Comparison of ENCODE assay signal across 16 cellular contexts in genomic region chr5:73605223-73606087, GRCh38. TPM values are rescaled to one million over a fixed set of nuclear protein-coding genes. Genes with fewer than 3 reads are reported as not detected.
DNase-seq lines count a peak whose midpoint lies in the region; ATAC-seq and TF ChIP-seq lines count a peak whose summit lies in the region.
"Had no signal": no experiment of that assay in that cellular context is flagged by ENCODE, and none has a peak within 500 bp of the region (broad histone marks: within the 10 kb centered on the region; RNA-seq: fewer than 3 reads in every experiment).

No MANE protein-coding gene starts in this region.

- intact Hi-C loops in MCF 10A (cut with micrococcal nuclease): no loop called here
- intact Hi-C loops in breast epithelium (cut with DNase I; ENCODE audit: low total_unique reads): no loop called here
- intact Hi-C loops in transverse colon (cut with DNase I; ENCODE audit: low total_unique reads): no loop called here
- intact Hi-C loops in OCI-LY7 (cut with micrococcal nuclease; ENCODE audit: unreplicated experiment): no loop called here
- intact Hi-C loops in sigmoid colon (cut with DNase I): no loop called here

- no peaks in the 10 kb centered on the region for H3K9me2 ChIP-seq in OCI-LY7 (ENCODE audit: insufficient read depth, low read length)

- H3K9me3 Mint-ChIP-seq in MCF 10A (ENCODE audit: unreplicated experiment) (no peaks in the 10 kb centered on the region), immature natural killer cell (peaks cover 0 to 6% (median 0%) of the 10 kb centered on the region in 6 donors)
- H3K9me3 Mint-ChIP-seq: neural progenitor cell had no signal

- no peak overlapping the region for H3K4me2 ChIP-seq in OCI-LY7 (ENCODE audit: low read length)
- H3K4me2 ChIP-seq: neural progenitor cell, smooth muscle cell had no signal

- in situ Hi-C loops in astrocyte of the spinal cord (cut with HindIII; ENCODE audit: low sequenced_read_pairs) (no loop called here), transverse colon (cut with MboI; ENCODE audit: low pct_ligation_motif_present in 1 of 4, low pct_unique_long_range_greater_than_20kb in 1 of 4, low sequenced_read_pairs in 3 of 4) (no loop called here)

- H3K4me3 ChIP-seq in breast epithelium (no peak overlapping the region), astrocyte of the spinal cord (ENCODE audit: low read depth, low read length) (no peak overlapping the region), transverse colon (no peak overlapping the region), OCI-LY7 (ENCODE audit: low read depth, low read length, poor library complexity, severe bottlenecking) (no peak overlapping the region), sigmoid colon (no peak overlapping the region)
- H3K4me3 ChIP-seq: neural progenitor cell, smooth muscle cell had no signal

- POLR2A ChIA-PET in MCF 10A (lab: Yijun Ruan, JAX): interaction anchor here (1.2 to 1.8 kb wide), 3 partner anchors 10 to 20 kb away, joined by 3 to 4 read pairs (median 3); partner anchors contain the start of gene ARHGEF28
- POLR2A ChIA-PET in OCI-LY7 (lab: Charles Lee): interaction anchor here (0.8 kb wide), 1 partner anchor 14 kb away, joined by 3 read pairs; no protein-coding TSS in a partner anchor

- no peak overlapping the region for H2AFZ ChIP-seq in OCI-LY7 (ENCODE audit: low read length)
- H2AFZ ChIP-seq: neural progenitor cell had no signal

- no TSS peak for BruUV-seq in MCF 10A (replicated peaks; lab: Mats Ljungman, UMichigan)
- BruUV-seq in OCI-LY7 (replicated peaks; lab: Mats Ljungman, UMichigan): no TSS peak

- H3K27ac Mint-ChIP-seq in MCF 10A (ENCODE audit: low read depth, unreplicated experiment): peak overlapping the region; percentile 67
- peak overlapping the region in 4 of 6 donors; percentile 8 to 66 (median 32) for H3K27ac Mint-ChIP-seq in immature natural killer cell
- H3K27ac Mint-ChIP-seq: activated T-helper 2 cell treated with anti-CD3 and anti-CD28 coated beads, Interferon-gamma antibody, Interleukin-2, Interleukin-4, amounts not matched to agents 10 μg/mL and 5 μg/mL and 100 μg/mL, durations not matched to agents 14 hours and 24 hours and 36 hours; neural progenitor cell had no signal

- H3K9me3 ChIP-seq in breast epithelium: peaks cover 0 to 10% of the 10 kb centered on the region in 2 donors
- peaks cover 0 to 6% of the 10 kb centered on the region in 2 donors for H3K9me3 ChIP-seq in transverse colon
- H3K9me3 ChIP-seq in OCI-LY7 (ENCODE audit: low read length): no peaks in the 10 kb centered on the region
- H3K9me3 ChIP-seq in sigmoid colon: peaks cover 0 to 6% (median 0%) of the 10 kb centered on the region in 4 donors

- no peaks in the 10 kb centered on the region for H3K36me3 ChIP-seq in breast epithelium
- H3K36me3 ChIP-seq in transverse colon: no peaks in the 10 kb centered on the region
- no peaks in the 10 kb centered on the region for H3K36me3 ChIP-seq in OCI-LY7 (ENCODE audit: insufficient read depth, low read length)
- H3K36me3 ChIP-seq in sigmoid colon: no peaks in the 10 kb centered on the region
- H3K36me3 ChIP-seq: neural progenitor cell had no signal

- H3K79me2 ChIP-seq in OCI-LY7 (ENCODE audit: insufficient read depth, low read depth, low read length): no peaks in the 10 kb centered on the region

- CTCF ChIA-PET in MCF 10A (lab: Yijun Ruan, JAX): interaction anchor here (0.6 to 4.5 kb wide), 7 partner anchors 9 to 1042 kb away, joined by 3 to 24 read pairs (median 3); no protein-coding TSS in a partner anchor
- CTCF ChIA-PET in OCI-LY7 (lab: Charles Lee; ENCODE audit: unreplicated experiment): no interaction called here

- H3K27ac ChIP-seq in breast epithelium (no peak overlapping the region), transverse colon (peak overlapping the region in 2 of 4 donors; percentile 7 to 19), OCI-LY7 (ENCODE audit: low read depth, low read length, poor library complexity, severe bottlenecking) (no peak overlapping the region), sigmoid colon (no peak overlapping the region)
- H3K27ac ChIP-seq: neural progenitor cell had no signal

- H3K4me3 Mint-ChIP-seq in MCF 10A (ENCODE audit: unreplicated experiment) (no peak overlapping the region), immature natural killer cell (no peak overlapping the region)
- H3K4me3 Mint-ChIP-seq: neural progenitor cell had no signal

- H3K27me3 ChIP-seq in breast epithelium (no peaks in the 10 kb centered on the region), transverse colon (no peaks in the 10 kb centered on the region), sigmoid colon (no peaks in the 10 kb centered on the region)
- H3K27me3 ChIP-seq: neural progenitor cell had no signal

- 50 to 59% methylated on average over 8 of the region's 8 CpGs for WGBS in transverse colon (ENCODE audit: low coverage in 1 of 2), 2 donors
- 19 to 66% methylated on average over 8 of the region's 8 CpGs for WGBS in sigmoid colon, 2 donors

- no peak for ATAC-seq in HG02642 (IDR thresholded peaks at IDR 0.05; ENCODE audit: poor library complexity, unreplicated experiment)

- H3K4me1 Mint-ChIP-seq in MCF 10A (ENCODE audit: insufficient read depth, unreplicated experiment) (peaks cover 24% of the 10 kb centered on the region), immature natural killer cell (peaks cover 11 to 13% of the 10 kb centered on the region in 2 donors)
- H3K4me1 Mint-ChIP-seq: neural progenitor cell had no signal

- H3K36me3 Mint-ChIP-seq in MCF 10A (ENCODE audit: insufficient read depth, unreplicated experiment) (no peaks in the 10 kb centered on the region), immature natural killer cell (peaks cover 0 to 3% (median 0%) of the 10 kb centered on the region in 3 donors)
- H3K36me3 Mint-ChIP-seq: neural progenitor cell had no signal

- H4K20me1 ChIP-seq in OCI-LY7 (ENCODE audit: insufficient read depth, low read length): no peaks in the 10 kb centered on the region

- H3K4me1 ChIP-seq in breast epithelium (peaks cover 0 to 6% of the 10 kb centered on the region in 2 donors), transverse colon (peaks cover 0 to 13% (median 3%) of the 10 kb centered on the region in 4 donors), OCI-LY7 (ENCODE audit: insufficient read depth, low read length, poor library complexity, severe bottlenecking) (no peaks in the 10 kb centered on the region), sigmoid colon (no peaks in the 10 kb centered on the region)
- H3K4me1 ChIP-seq: neural progenitor cell had no signal

- no peak for TF ChIP-seq EP300 in transverse colon (IDR thresholded peaks at IDR 0.05; ENCODE audit: low read depth)
- no peak for TF ChIP-seq EP300 in sigmoid colon (IDR thresholded peaks at IDR 0.05)

- TF ChIP-seq POLR2A in breast epithelium (IDR thresholded peaks at IDR 0.05) (no peak), transverse colon (IDR thresholded peaks at IDR 0.05) (no peak), sigmoid colon (IDR thresholded peaks at IDR 0.05) (no peak)

- TF ChIP-seq CTCF in MCF 10A (IDR thresholded peaks at IDR 0.05; ENCODE audit: unreplicated experiment): no peak
- no peak for TF ChIP-seq CTCF in breast epithelium (IDR thresholded peaks at IDR 0.05)
- TF ChIP-seq CTCF in astrocyte of the spinal cord (IDR thresholded peaks at IDR 0.05; ENCODE audit: low read depth, low read length): no peak
- TF ChIP-seq CTCF in transverse colon (IDR thresholded peaks at IDR 0.05): no peak
- no peak for TF ChIP-seq CTCF in OCI-LY7 (conservative IDR thresholded peaks at IDR 0.05; ENCODE audit: low read length)
- TF ChIP-seq CTCF in sigmoid colon (IDR thresholded peaks at IDR 0.05): no peak

- DNase-seq in MCF 10A (ENCODE audit: unreplicated experiment): no peak
- no peak for DNase-seq in breast epithelium (ENCODE audit: low spot score in 2 of 2)
- peak; percentile 25 for DNase-seq in astrocyte of the spinal cord (ENCODE audit: low read depth, low spot score)
- no peak for DNase-seq in immature natural killer cell
- DNase-seq in transverse colon: peak; percentile 28
- no peak for DNase-seq in OCI-LY7 (ENCODE audit: low spot score)
- no peak for DNase-seq in sigmoid colon
- DNase-seq: COR-L47; H7; Kasumi-1; NCI-H2029; NK-92 treated with Interleukin-12 subunit alpha and Interleukin-12 subunit beta, amount 100 ng/mL, for 24 hours had no signal

- H3K27me3 Mint-ChIP-seq in MCF 10A (ENCODE audit: insufficient read depth, unreplicated experiment) (no peaks in the 10 kb centered on the region), immature natural killer cell (ENCODE audit: low read depth in 3 of 3) (peaks cover 0 to 3% (median 2%) of the 10 kb centered on the region in 3 donors)

RNA-seq across cellular contexts. Expression of gene ARHGEF28, which starts 20.5 kb away (rescaled TPM):
- total RNA-seq in MCF 10A (2022) (27.2 and 34.8 TPM in 2 replicates), breast epithelium (10 to 100 TPM; 11.4 to 65.4 (median 31.5) TPM), transverse colon (10 to 100 TPM in 3 of 4 donors, 1 to 10 TPM in 1; 9.8 to 18.7 (median 18.6) TPM), OCI-LY7 (2022) (not detected in 2 replicates), sigmoid colon (1 to 10 TPM; 3.7 to 6.9 (median 5.7) TPM)
- polyA plus RNA-seq in immature natural killer cell (under 1 TPM in 2 of 3 donors, not detected in 1; 0.66 to 0.85 TPM), sigmoid colon (1 to 10 TPM; 3.0 to 3.4 (median 3.0) TPM)
- not detected in 2 replicates for total RNA-seq in OCI-LY7 (2014; rRNA removed; shearing (Covaris generic))

RNA-seq across cellular contexts. Expression of gene UTP15, which starts 39.9 kb away (rescaled TPM):
- 41.2 and 41.3 TPM in 2 replicates for total RNA-seq in MCF 10A (2022)
- 10 to 100 TPM; 38.7 to 61.6 (median 39.0) TPM for total RNA-seq in breast epithelium
- 1 to 10 TPM; 1.5 to 7.8 (median 4.1) TPM for polyA plus RNA-seq in immature natural killer cell
- total RNA-seq in transverse colon: 10 to 100 TPM in 3 of 4 donors, 1 to 10 TPM in 1; 6.7 to 69.3 (median 23.3) TPM
- 21.5 and 22.8 TPM in 2 replicates for total RNA-seq in OCI-LY7 (2014; rRNA removed; shearing (Covaris generic))
- 29.9 and 32.1 TPM in 2 replicates for total RNA-seq in OCI-LY7 (2022)
- 10 to 100 TPM; 14.4 to 27.8 (median 16.3) TPM for total RNA-seq in sigmoid colon
- polyA plus RNA-seq in sigmoid colon: 1 to 10 TPM; 2.8 to 6.1 (median 3.0) TPM

RNA-seq across cellular contexts. Expression of gene ANKRA2, which starts 40.0 kb away (rescaled TPM):
- total RNA-seq in MCF 10A (2022) (19.3 and 20.2 TPM in 2 replicates), breast epithelium (10 to 100 TPM; 28.8 to 83.9 (median 44.2) TPM), transverse colon (10 to 100 TPM; 17.6 to 50.9 (median 22.2) TPM), OCI-LY7 (2022) (17.5 and 19.9 TPM in 2 replicates), sigmoid colon (10 to 100 TPM; 17.2 to 33.5 (median 24.6) TPM)
- polyA plus RNA-seq in immature natural killer cell (10 to 100 TPM; 15.6 to 23.0 (median 16.5) TPM), sigmoid colon (10 to 100 TPM; 14.9 to 24.0 (median 19.2) TPM)
- 8.6 and 13.1 TPM in 2 replicates for total RNA-seq in OCI-LY7 (2014; rRNA removed; shearing (Covaris generic))

Comparison
In these comparisons a context has a peak if more than half of its experiments do, and no peak if none do; other contexts are left out.
1. DNase-seq: peak in astrocyte of the spinal cord (single experiment) and transverse colon (single experiment); none in MCF 10A (single experiment), breast epithelium (0 of 2), immature natural killer cell (0 of 3), OCI-LY7 (single experiment) and sigmoid colon (single experiment).
2. RNA of gene ARHGEF28, which starts 20.5 kb away (total RNA-seq): 27.2 to 34.8 TPM in MCF 10A, 11.4 to 65.4 TPM in breast epithelium, 9.8 to 18.7 TPM in transverse colon and 3.7 to 6.9 TPM in sigmoid colon; not detected in OCI-LY7; every median in the first group is over 4 times any median in the second.